8 cellular contexts compared by ENCODE assay signal in the genomic region with DNA sequence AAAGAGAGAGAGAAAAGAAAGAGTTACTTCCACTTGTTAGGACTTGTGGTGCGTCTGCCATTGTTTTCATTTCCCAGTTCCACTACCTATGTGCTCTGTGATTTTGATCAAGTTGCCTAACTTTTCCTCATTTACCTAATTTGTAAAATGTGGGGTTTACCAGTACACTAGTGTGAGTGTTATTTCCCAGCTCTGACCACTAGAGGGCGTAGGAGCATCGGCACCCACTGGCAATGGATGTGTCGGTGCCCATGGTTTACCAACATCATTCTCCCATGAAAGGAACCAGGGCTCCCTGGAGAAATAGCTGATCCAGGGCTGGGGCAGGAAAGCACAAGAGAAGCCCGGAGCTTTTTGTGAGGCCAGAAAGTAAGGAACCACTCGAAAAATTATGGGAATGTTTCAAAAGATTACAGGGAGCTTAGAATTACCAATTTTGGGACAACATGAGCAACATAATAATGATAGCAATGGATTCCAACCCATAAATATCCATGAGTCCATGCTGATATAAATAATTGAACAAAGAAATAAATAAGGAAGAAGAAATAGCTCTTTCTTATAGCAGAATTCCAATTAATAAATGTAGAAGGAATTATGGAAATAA. TPM values are rescaled to one million over a fixed set of nuclear protein-coding genes. Genes with fewer than 3 reads are reported as not detected.
A peak's percentile ranks its signal among the peaks of the same experiment; 100 is the strongest.
DNase-seq lines count a peak whose midpoint lies in the region; ATAC-seq and FAIRE-seq lines count a peak whose summit lies in the region.

No MANE protein-coding gene starts in this region.

- ATAC-seq in T-helper 17 cell (peak; percentile 85), GM21381 (IDR thresholded peaks at IDR 0.05; ENCODE audit: unreplicated experiment) (no peak), sciatic nerve (no peak)

- no peak overlapping the region for H3K4me3 Mint-ChIP-seq in T-helper 17 cell

- H3K27ac Mint-ChIP-seq in T-helper 17 cell = peak overlapping the region; percentile 88

- H3K36me3 Mint-ChIP-seq in T-helper 17 cell (ENCODE audit: low read depth) = no peaks in the 10 kb centered on the region

- intact Hi-C loops in sciatic nerve (cut with DNase I) = no loop called here

- DNase-seq in MV-4-11 (lab: John Stamatoyannopoulos, UW) (peak; percentile 69), T-helper 17 cell (peak; percentile 42 to 71 (median 45)), anterior cingulate cortex (lab: John Stamatoyannopoulos, UW) (peak in 41 of 58 donors; percentile 1 to 76 (median 31)), hippocampal formation (lab: John Stamatoyannopoulos, UW) (peak; percentile 39 to 45), sciatic nerve (ENCODE audit: low spot score) (no peak)
- peak; percentile 29 to 41 for DNase-seq in stimulated activated CD4-positive, alpha-beta T cell treated with anti-CD3 and anti-CD28 coated beads, Interleukin-15, amount 100 ng/mL, for 1 hour (ENCODE audit: low read depth in 1 of 2, low spot score in 1 of 2)

- peak; percentile 49 for FAIRE-seq in G401.6 (lab: Jason Lieb, UNC)

- peaks cover 21% of the 10 kb centered on the region for H3K27me3 Mint-ChIP-seq in T-helper 17 cell

- H3K9me3 ChIP-seq in T-helper 17 cell (ENCODE audit: control insufficient read depth, low read length, poor library complexity, severe bottlenecking) = no peaks in the 10 kb centered on the region

- peaks cover 9% of the 10 kb centered on the region for H3K4me1 Mint-ChIP-seq in T-helper 17 cell

RNA-seq across cellular contexts. Expression of a gene that starts 15.1 kb away (rescaled TPM):
- total RNA-seq in T-helper 17 cell (under 1 TPM; 0.31 to 0.92 TPM), sciatic nerve (1.9 TPM)

RNA-seq across cellular contexts. Expression of a gene that starts 46.1 kb away (rescaled TPM):
- total RNA-seq in T-helper 17 cell = not detected
- not detected for total RNA-seq in sciatic nerve
